Comparison of ENCODE assay signal across 34 cellular contexts in the genomic region with DNA sequence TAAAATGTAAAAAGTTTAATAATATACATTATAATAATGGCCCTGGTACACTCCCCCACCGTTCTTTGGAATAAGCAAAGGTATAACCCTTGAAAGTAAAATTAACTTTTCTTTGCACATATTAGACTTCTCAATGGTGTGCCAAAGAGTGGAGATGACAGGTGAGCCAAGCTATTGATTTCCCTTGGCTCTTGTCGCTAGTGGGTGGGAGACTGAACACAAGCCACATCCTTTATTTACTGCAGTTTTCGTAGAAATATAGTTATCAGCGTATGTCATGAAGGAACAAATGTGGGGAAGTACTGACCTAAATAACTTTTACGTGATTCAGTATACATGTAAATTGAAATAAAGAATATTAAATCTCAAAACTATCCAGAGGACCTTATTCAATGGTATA.
DNase-seq lines count a peak whose midpoint lies in the region; ATAC-seq, FAIRE-seq and TF ChIP-seq lines count a peak whose summit lies in the region.
"Had no signal": no experiment of that assay in that cellular context is flagged by ENCODE, and none has a peak within 500 bp of the region (broad histone marks: within the 10 kb centered on the region; RNA-seq: fewer than 3 reads in every experiment).

No MANE protein-coding gene starts in this region.

- 81 to 92% (median 87%) methylated on average over 5 of the region's 5 CpGs for WGBS in small intestine, 3 donors

- no peak overlapping the region for H3K27ac Mint-ChIP-seq in activated naive CD8-positive, alpha-beta T cell
- H3K27ac Mint-ChIP-seq in activated naive CD8-positive, alpha-beta T cell treated with anti-CD3 and anti-CD28 coated beads, Interleukin-2, amount 50 U/mL, for 24 hours, result no peak overlapping the region
- H3K27ac Mint-ChIP-seq in T-helper 17 cell, result no peak overlapping the region
- H3K27ac Mint-ChIP-seq: activated B cell treated with CpG ODN at 0.5 μM for 24 hours had no signal

- H3K4me3 ChIP-seq in effector memory CD4-positive, alpha-beta T cell (ENCODE audit: insufficient read depth, low read depth, low read length, poor library complexity, severe bottlenecking), result no peak overlapping the region
- H3K4me3 ChIP-seq in small intestine (ENCODE audit: low read depth in 1 of 2, low read length in 2 of 2), result no peak overlapping the region
- H3K4me3 ChIP-seq: adrenal gland, dorsolateral prefrontal cortex, gastroesophageal sphincter, hepatocyte, skin epidermis, thoracic aorta, uterus had no signal

- no peaks in the 10 kb centered on the region for H3K27me3 Mint-ChIP-seq in activated naive CD8-positive, alpha-beta T cell
- no peaks in the 10 kb centered on the region for H3K27me3 Mint-ChIP-seq in activated naive CD8-positive, alpha-beta T cell treated with anti-CD3 and anti-CD28 coated beads, Interleukin-2, amount 50 U/mL, for 24 hours
- no peaks in the 10 kb centered on the region for H3K27me3 Mint-ChIP-seq in T-helper 17 cell
- H3K27me3 Mint-ChIP-seq: activated B cell treated with CpG ODN at 0.5 μM for 24 hours; brain; stimulated activated naive CD8-positive, alpha-beta T cell treated with anti-CD3 and anti-CD28 coated beads, Interleukin-15, Interleukin-2, amounts not matched to agents 100 ng/mL and 50 ng/mL, for 24 hours had no signal

- H3K9me3 ChIP-seq in T-helper 17 cell (ENCODE audit: control insufficient read depth, low read length, poor library complexity, severe bottlenecking) (no peaks in the 10 kb centered on the region), small intestine (ENCODE audit: control insufficient read depth, low read depth) (no peaks in the 10 kb centered on the region)
- H3K9me3 ChIP-seq in effector memory CD4-positive, alpha-beta T cell (ENCODE audit: control insufficient read depth, low read length), result no peaks in the 10 kb centered on the region
- H3K9me3 ChIP-seq: adrenal gland, gastroesophageal sphincter, thoracic aorta, uterus had no signal

- H3K4me3 Mint-ChIP-seq in activated naive CD8-positive, alpha-beta T cell, result peak overlapping the region; percentile 22
- H3K4me3 Mint-ChIP-seq in activated naive CD8-positive, alpha-beta T cell treated with anti-CD3 and anti-CD28 coated beads, Interleukin-2, amount 50 U/mL, for 24 hours, result no peak overlapping the region
- peak overlapping the region; percentile 66 for H3K4me3 Mint-ChIP-seq in T-helper 17 cell
- H3K4me3 Mint-ChIP-seq: activated B cell treated with CpG ODN at 0.5 μM for 24 hours; brain; neural crest cell; stimulated activated naive CD8-positive, alpha-beta T cell treated with anti-CD3 and anti-CD28 coated beads, Interleukin-15, Interleukin-2, amounts not matched to agents 100 ng/mL and 50 ng/mL, for 24 hours had no signal

- peak overlapping the region; percentile 1 for H3K27ac ChIP-seq in effector memory CD4-positive, alpha-beta T cell (ENCODE audit: insufficient read depth, low read length, poor library complexity, severe bottlenecking)
- H3K27ac ChIP-seq in small intestine (ENCODE audit: low read depth in 1 of 2, low read length in 1 of 2), result no peak overlapping the region
- H3K27ac ChIP-seq: adrenal gland, dorsolateral prefrontal cortex, gastroesophageal sphincter, hepatocyte, parathyroid adenoma, skin epidermis, thoracic aorta, uterus had no signal

- H3K36me3 ChIP-seq in effector memory CD4-positive, alpha-beta T cell (ENCODE audit: control insufficient read depth, insufficient read depth, low read length), result no peaks in the 10 kb centered on the region
- H3K36me3 ChIP-seq in small intestine (ENCODE audit: control insufficient read depth in 2 of 2, insufficient read depth in 2 of 2, low read length in 2 of 2), result no peaks in the 10 kb centered on the region
- H3K36me3 ChIP-seq: adrenal gland, gastroesophageal sphincter, thoracic aorta, uterus had no signal

- peaks cover 41% of the 10 kb centered on the region for H3K4me1 Mint-ChIP-seq in activated naive CD8-positive, alpha-beta T cell (ENCODE audit: low read depth)
- H3K4me1 Mint-ChIP-seq in activated naive CD8-positive, alpha-beta T cell treated with anti-CD3 and anti-CD28 coated beads, Interleukin-2, amount 50 U/mL, for 24 hours, result peaks cover 40% of the 10 kb centered on the region
- H3K4me1 Mint-ChIP-seq in T-helper 17 cell, result peaks cover 29% of the 10 kb centered on the region
- H3K4me1 Mint-ChIP-seq: neural crest cell had no signal

- no peaks in the 10 kb centered on the region for H3K27me3 ChIP-seq in effector memory CD4-positive, alpha-beta T cell (replicated peaks; ENCODE audit: control insufficient read depth, insufficient read depth, low read length, poor library complexity, severe bottlenecking)
- no peaks in the 10 kb centered on the region for H3K27me3 ChIP-seq in small intestine (ENCODE audit: control insufficient read depth in 2 of 2, insufficient read depth in 2 of 2, low read length in 2 of 2)
- H3K27me3 ChIP-seq: adrenal gland, dorsolateral prefrontal cortex, gastroesophageal sphincter, hepatocyte, uterus had no signal

- FAIRE-seq in small intestine (lab: Jason Lieb, UNC), result no peak
- FAIRE-seq: endothelial cell of umbilical vein had no signal

- H3K9me3 Mint-ChIP-seq in activated naive CD8-positive, alpha-beta T cell (ENCODE audit: low read depth), result no peaks in the 10 kb centered on the region
- H3K9me3 Mint-ChIP-seq in activated naive CD8-positive, alpha-beta T cell treated with anti-CD3 and anti-CD28 coated beads, Interleukin-2, amount 50 U/mL, for 24 hours, result no peaks in the 10 kb centered on the region
- H3K9me3 Mint-ChIP-seq: activated B cell treated with CpG ODN at 0.5 μM for 24 hours, neural crest cell had no signal

- H3K36me3 Mint-ChIP-seq in activated naive CD8-positive, alpha-beta T cell, result no peaks in the 10 kb centered on the region
- no peaks in the 10 kb centered on the region for H3K36me3 Mint-ChIP-seq in activated naive CD8-positive, alpha-beta T cell treated with anti-CD3 and anti-CD28 coated beads, Interleukin-2, amount 50 U/mL, for 24 hours (ENCODE audit: low read depth)
- peaks cover 1% of the 10 kb centered on the region for H3K36me3 Mint-ChIP-seq in T-helper 17 cell (ENCODE audit: low read depth)
- H3K36me3 Mint-ChIP-seq: brain had no signal

- ATAC-seq in activated naive CD8-positive, alpha-beta T cell treated with anti-CD3 and anti-CD28 coated beads, Interleukin-2, amount 50 U/mL, for 24 hours, result no peak
- ATAC-seq in T-helper 17 cell (peak; percentile 58), GM18505 (IDR thresholded peaks at IDR 0.05; ENCODE audit: unreplicated experiment) (no peak)
- ATAC-seq: gastroesophageal sphincter, left cardiac atrium, Panc1 had no signal

- peaks cover 17% of the 10 kb centered on the region for H3K4me1 ChIP-seq in effector memory CD4-positive, alpha-beta T cell (ENCODE audit: control insufficient read depth, insufficient read depth, low read length, poor library complexity, severe bottlenecking)
- H3K4me1 ChIP-seq in small intestine (ENCODE audit: control insufficient read depth in 2 of 2, insufficient read depth in 1 of 2, low read depth in 1 of 2, low read length in 1 of 2), result peaks cover 0 to 1% of the 10 kb centered on the region in 2 donors
- H3K4me1 ChIP-seq: uterus had no signal

- DNase-seq in activated naive CD8-positive, alpha-beta T cell treated with anti-CD3 and anti-CD28 coated beads, Interleukin-2, amount 50 U/mL, for 24 hours, result no peak
- DNase-seq in T-helper 17 cell (peak in 1 of 3 donors; percentile 10), small intestine (peak; percentile 59), iPS-NIHi7 (ENCODE audit: extremely low spot score) (no peak), dermis blood vessel endothelial cell (no peak)
- DNase-seq in effector memory CD4-positive, alpha-beta T cell, result no peak
- DNase-seq: activated B cell treated with CpG ODN at 0.5 μM for 24 hours; activated CD4-positive, alpha-beta T cell treated with anti-CD3 and anti-CD28 coated beads, Interleukin-2, amount 50 U/mL, for 48 hours; activated gamma-delta T cell; activated T-cell treated with anti-CD3 and anti-CD28 coated beads for 4 hours; adrenal gland; COR-L47; dorsolateral prefrontal cortex; KBM-7; left cardiac atrium; NCI-H1092; NCI-H1694; NCI-H446; NCI-H748 treated with DMSO at 0.1 percent for 48 hours; SHP77; T-helper 9 cell; uterus had no signal

- TF ChIP-seq POLR2A in GM18505 (IDR thresholded peaks at IDR 0.05; ENCODE audit: borderline replicate concordance, extremely low read depth, insufficient read depth, insufficient read length), result no peak
